ENCODE assay signal across 20 cellular contexts in the genomic region with DNA sequence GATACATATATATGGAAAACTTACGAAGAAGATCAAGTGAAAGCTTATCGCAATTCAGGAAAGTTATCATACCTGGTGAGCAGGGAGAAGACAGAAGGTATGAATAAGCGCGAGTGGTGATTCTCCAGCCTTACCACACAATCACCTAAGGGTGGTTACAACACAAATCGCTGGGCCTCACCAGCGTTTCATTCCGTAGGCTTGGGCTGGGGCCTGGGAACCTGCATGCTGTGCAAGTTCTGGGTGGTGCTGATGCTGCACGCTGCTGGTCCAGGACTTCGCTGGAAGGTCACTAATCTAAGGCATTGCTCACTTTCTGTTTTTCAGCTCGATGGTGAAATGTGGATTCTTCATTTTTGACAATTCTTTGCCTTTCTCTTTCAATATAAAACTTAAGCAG.
"Had no signal": no experiment of that assay in that cellular context is flagged by ENCODE, and none has a peak within 500 bp of the region (broad histone marks: within the 10 kb centered on the region; RNA-seq: fewer than 3 reads in every experiment).

No MANE protein-coding gene starts in this region.

- H3K4me3 ChIP-seq: MG63, PC-9 had no signal

- H3K36me3 Mint-ChIP-seq: activated naive CD8-positive, alpha-beta T cell treated with anti-CD3 and anti-CD28 coated beads, Interleukin-2, amount 10 ng/mL, durations not matched to agents 7 days and 5 days had no signal

- H3K4me3 Mint-ChIP-seq: activated CD8-positive, alpha-beta T cell treated with anti-CD3 and anti-CD28 coated beads, Interleukin-2, amount 10 ng/mL, durations not matched to agents 7 days and 5 days; activated naive CD8-positive, alpha-beta T cell treated with anti-CD3 and anti-CD28 coated beads, Interleukin-2, amount 10 ng/mL, durations not matched to agents 7 days and 5 days; T-helper 1 cell treated with Interleukin-12 subunit alpha and Interleukin-12 subunit beta and Interleukin-4 antibody, amounts not matched to agents 30 μg/mL and 1 μg/mL, for 36 hours had no signal

- H3K9me3 Mint-ChIP-seq: activated naive CD8-positive, alpha-beta T cell treated with anti-CD3 and anti-CD28 coated beads, Interleukin-2, amount 10 ng/mL, durations not matched to agents 7 days and 5 days; T-helper 1 cell treated with Interleukin-12 subunit alpha and Interleukin-12 subunit beta and Interleukin-4 antibody, amounts not matched to agents 30 μg/mL and 1 μg/mL, for 36 hours had no signal

- H3K27ac ChIP-seq: PC-9 had no signal

- H3K4me1 Mint-ChIP-seq: activated naive CD8-positive, alpha-beta T cell treated with anti-CD3 and anti-CD28 coated beads, Interleukin-2, amount 10 ng/mL, durations not matched to agents 7 days and 5 days had no signal

- DNase-seq: activated CD4-positive, alpha-beta T cell treated with anti-CD3 and anti-CD28 coated beads for 48 hours; activated CD4-positive, alpha-beta T cell treated with anti-CD3 and anti-CD28 coated beads, Interleukin-2, amount 50 U/mL, for 4 hours; activated CD4-positive, CD25-positive, alpha-beta regulatory T cell treated with anti-CD3 and anti-CD28 coated beads, Interleukin-2, amount 50 U/mL, for 72 hours; activated CD8-positive, alpha-beta memory T cell treated with anti-CD3 and anti-CD28 coated beads, Interleukin-2, amount 50 U/mL, for 48 hours; activated CD8-positive, alpha-beta T cell treated with anti-CD3 and anti-CD28 coated beads, Interleukin-2, amount 10 ng/mL, durations not matched to agents 7 days and 5 days; activated naive CD4-positive, alpha-beta T cell treated with anti-CD3 and anti-CD28 coated beads, Interleukin-2, amount 50 U/mL, for 16 hours; activated naive CD8-positive, alpha-beta T cell treated with anti-CD3 and anti-CD28 coated beads, Interleukin-2, amount 10 ng/mL, durations not matched to agents 7 days and 5 days; activated T-cell treated with anti-CD3 and anti-CD28 coated beads, Interleukin-2, amount 50 U/mL, for 1 hour; aorta; cerebellar nuclear complex; MG63; NCI-H1092 treated with DMSO at 0.1 percent for 48 hours; NCI-H1417 treated with DMSO at 0.1 percent for 48 hours; NCI-H1694; NCI-H2029; NCI-H345; NCI-H510A; PC-9; SHP77 treated with DMSO at 0.1 percent for 48 hours had no signal

- H3K36me3 ChIP-seq: MG63 had no signal

- H3K9me3 ChIP-seq: MG63 had no signal

- H3K27me3 ChIP-seq: MG63 had no signal

- ATAC-seq: activated CD8-positive, alpha-beta T cell treated with anti-CD3 and anti-CD28 coated beads, Interleukin-2, amount 10 ng/mL, durations not matched to agents 7 days and 5 days had no signal

- H3K27ac Mint-ChIP-seq: activated CD8-positive, alpha-beta T cell treated with anti-CD3 and anti-CD28 coated beads, Interleukin-2, amount 10 ng/mL, durations not matched to agents 7 days and 5 days; activated naive CD8-positive, alpha-beta T cell treated with anti-CD3 and anti-CD28 coated beads, Interleukin-2, amount 10 ng/mL, durations not matched to agents 7 days and 5 days; T-helper 1 cell treated with Interleukin-12 subunit alpha and Interleukin-12 subunit beta and Interleukin-4 antibody, amounts not matched to agents 30 μg/mL and 1 μg/mL, for 36 hours had no signal
